Comparison of ENCODE assay signal across 22 cellular contexts in the genomic region with DNA sequence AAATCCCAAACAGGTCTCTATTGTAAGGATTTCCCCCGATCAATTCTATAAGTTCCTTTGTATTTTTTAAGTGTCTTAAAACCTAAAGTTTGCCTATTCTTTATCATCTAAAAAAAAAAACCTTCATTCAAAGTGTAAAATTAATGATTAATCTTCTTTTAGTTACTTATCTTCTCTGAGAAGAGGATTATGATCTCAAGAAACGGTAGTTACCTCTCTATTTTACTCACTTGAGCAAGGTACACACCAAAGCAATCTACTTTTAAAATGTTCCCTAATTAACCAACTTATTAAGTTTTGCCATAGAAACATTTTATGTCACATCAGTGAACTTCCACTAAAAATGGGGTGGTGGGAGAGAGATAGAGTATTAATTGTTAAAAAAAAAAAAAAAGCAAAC.
DNase-seq lines count a peak whose midpoint lies in the region; ATAC-seq, FAIRE-seq and TF ChIP-seq lines count a peak whose summit lies in the region.
"Had no signal": no experiment of that assay in that cellular context is flagged by ENCODE, and none has a peak within 500 bp of the region (broad histone marks: within the 10 kb centered on the region; RNA-seq: fewer than 3 reads in every experiment).

No MANE protein-coding gene starts in this region.

- TF ChIP-seq CTCF in RWPE1 (conservative IDR thresholded peaks at IDR 0.05; ENCODE audit: low read depth), result no peak

- FAIRE-seq in A204.1 (lab: Jason Lieb, UNC) (peak; percentile 3), islet of Langerhans (lab: Jason Lieb, UNC) (peak; percentile 5)
- FAIRE-seq: G401.6, GM12891, H54, HepG2 had no signal

- no peak overlapping the region for H3K27ac ChIP-seq in RWPE1
- H3K27ac ChIP-seq: 22Rv1; BLaER1 treated with 17β-estradiol and CSF1 and Interleukin-3, amounts not matched to agents 10 nM and 100 nM; GM23248 had no signal

- ATAC-seq in GM18907 (IDR thresholded peaks at IDR 0.05; ENCODE audit: unreplicated experiment), result peak; percentile 72
- ATAC-seq in HG03354 (IDR thresholded peaks at IDR 0.05; ENCODE audit: poor library complexity, severe bottlenecking, unreplicated experiment), result peak; percentile 65
- ATAC-seq in GM19351 (IDR thresholded peaks at IDR 0.05; ENCODE audit: unreplicated experiment), result no peak
- ATAC-seq: CD8-positive, alpha-beta T cell; HCT116; HepG2 had no signal

- CTCF ChIA-PET in RWPE1 (lab: Yijun Ruan, JAX), result no interaction called here

- no peak for DNase-seq in RWPE1 (ENCODE audit: low spot score)
- DNase-seq in NCI-H446 treated with DMSO at 0.1 percent for 48 hours (lab: John Stamatoyannopoulos, UW), result no peak
- no peak for DNase-seq in HuH-7.5 (ENCODE audit: low spot score)
- DNase-seq: Calu3; CD8-positive, alpha-beta T cell; DMS 273 treated with DMSO at 0.1 percent for 48 hours; DMS53; GM23248; HFFc6; KG1 had no signal

- POLR2A ChIA-PET in RWPE1 (lab: Yijun Ruan, JAX; ENCODE audit: low non-redundant PET), result no interaction called here
